Comparison of ENCODE assay signal across 8 cellular contexts in genomic region chr12:14256555-14257169, GRCh38.
DNase-seq lines count a peak whose midpoint lies in the region; ATAC-seq, FAIRE-seq and TF ChIP-seq lines count a peak whose summit lies in the region.

No MANE protein-coding gene starts in this region.

- FAIRE-seq in bronchial epithelial cell (lab: Jason Lieb, UNC) (no peak), islet of Langerhans (lab: Jason Lieb, UNC) (peak; percentile 68)

- TF ChIP-seq CTCF in WI38 (IDR thresholded peaks at IDR 0.05; ENCODE audit: low read depth, low read length) (peak; percentile 75), bronchial epithelial cell (IDR thresholded peaks at IDR 0.05; ENCODE audit: insufficient read depth, low read length, severe bottlenecking) (peak; percentile 65)

- DNase-seq in AML-193 (lab: John Stamatoyannopoulos, UW) (peak; percentile 69 to 81), NCI-H146 treated with DMSO at 0.1 percent for 48 hours (lab: John Stamatoyannopoulos, UW; ENCODE audit: unreplicated experiment) (peak; percentile 58), bronchial epithelial cell (ENCODE audit: low read depth) (peak; percentile 70)
- DNase-seq in stimulated activated CD4-positive, alpha-beta T cell treated with anti-CD3 and anti-CD28 coated beads, Interleukin-15, amount 100 ng/mL, for 1 hour (ENCODE audit: low read depth in 1 of 2, low spot score in 1 of 2): peak; percentile 43 to 55

- H3K36me3 ChIP-seq in bronchial epithelial cell (ENCODE audit: control insufficient read depth, insufficient read depth, low read length): no peaks in the 10 kb centered on the region

- no peak overlapping the region for H3K4me3 ChIP-seq in WI38 (ENCODE audit: low read depth, low read length)
- no peak overlapping the region for H3K4me3 ChIP-seq in bronchial epithelial cell (ENCODE audit: low read depth, low read length)

- ATAC-seq in GM21360 (IDR thresholded peaks at IDR 0.05; ENCODE audit: unreplicated experiment) (peak; percentile 58), GM21619 (IDR thresholded peaks at IDR 0.05; ENCODE audit: unreplicated experiment) (no peak)

- no peaks in the 10 kb centered on the region for H3K27me3 ChIP-seq in bronchial epithelial cell (ENCODE audit: control insufficient read depth, insufficient read depth, low read length)
